Comparison of ENCODE assay signal across 1 cellular context in the genomic region with DNA sequence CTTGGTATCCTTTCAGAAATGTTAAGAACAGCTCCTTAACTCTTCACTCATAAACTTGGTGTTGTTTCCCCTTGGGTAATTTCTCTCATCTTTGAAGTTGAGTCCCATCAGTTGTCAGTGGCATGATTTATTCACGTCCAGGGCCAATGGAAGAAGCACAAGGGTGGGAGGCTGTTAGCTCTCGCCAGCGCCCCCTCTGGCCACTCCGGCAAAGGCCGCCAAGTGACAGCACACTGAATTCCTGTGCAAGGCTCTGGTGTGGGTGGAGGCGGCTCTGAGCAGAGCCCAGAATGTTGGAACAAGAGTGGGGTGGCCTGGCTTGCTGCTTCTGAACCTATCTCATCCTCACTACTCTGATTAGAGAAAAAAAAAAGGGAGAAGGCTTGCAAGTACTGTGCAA.
TF ChIP-seq lines count a peak whose summit lies in the region.

No MANE protein-coding gene starts in this region.

TF ChIP-seq in GM12878, 131 proteins besides CTCF, POLR2A, EP300 and RAD21 (continued from another document):
- TF ChIP-seq, protein P1, sequence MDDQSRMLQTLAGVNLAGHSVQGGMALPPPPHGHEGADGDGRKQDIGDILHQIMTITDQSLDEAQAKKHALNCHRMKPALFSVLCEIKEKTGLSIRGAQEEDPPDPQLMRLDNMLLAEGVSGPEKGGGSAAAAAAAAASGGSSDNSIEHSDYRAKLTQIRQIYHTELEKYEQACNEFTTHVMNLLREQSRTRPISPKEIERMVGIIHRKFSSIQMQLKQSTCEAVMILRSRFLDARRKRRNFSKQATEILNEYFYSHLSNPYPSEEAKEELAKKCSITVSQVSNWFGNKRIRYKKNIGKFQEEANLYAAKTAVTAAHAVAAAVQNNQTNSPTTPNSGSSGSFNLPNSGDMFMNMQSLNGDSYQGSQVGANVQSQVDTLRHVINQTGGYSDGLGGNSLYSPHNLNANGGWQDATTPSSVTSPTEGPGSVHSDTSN (IDR thresholded peaks at IDR 0.05; ENCODE audit: insufficient replicate concordance, low read depth, low read length), result peak; percentile 13
- TF ChIP-seq STAT3 (IDR thresholded peaks at IDR 0.05; ENCODE audit: low read depth, low read length) (no peak), RFX5 (IDR thresholded peaks at IDR 0.05; ENCODE audit: low read depth, low read length) (no peak), PAX8 (IDR thresholded peaks at IDR 0.05) (no peak)
TF ChIP-seq in GM12878: peak in this region for 2.
